Comparison of ENCODE assay signal across 10 cellular contexts in the genomic region with DNA sequence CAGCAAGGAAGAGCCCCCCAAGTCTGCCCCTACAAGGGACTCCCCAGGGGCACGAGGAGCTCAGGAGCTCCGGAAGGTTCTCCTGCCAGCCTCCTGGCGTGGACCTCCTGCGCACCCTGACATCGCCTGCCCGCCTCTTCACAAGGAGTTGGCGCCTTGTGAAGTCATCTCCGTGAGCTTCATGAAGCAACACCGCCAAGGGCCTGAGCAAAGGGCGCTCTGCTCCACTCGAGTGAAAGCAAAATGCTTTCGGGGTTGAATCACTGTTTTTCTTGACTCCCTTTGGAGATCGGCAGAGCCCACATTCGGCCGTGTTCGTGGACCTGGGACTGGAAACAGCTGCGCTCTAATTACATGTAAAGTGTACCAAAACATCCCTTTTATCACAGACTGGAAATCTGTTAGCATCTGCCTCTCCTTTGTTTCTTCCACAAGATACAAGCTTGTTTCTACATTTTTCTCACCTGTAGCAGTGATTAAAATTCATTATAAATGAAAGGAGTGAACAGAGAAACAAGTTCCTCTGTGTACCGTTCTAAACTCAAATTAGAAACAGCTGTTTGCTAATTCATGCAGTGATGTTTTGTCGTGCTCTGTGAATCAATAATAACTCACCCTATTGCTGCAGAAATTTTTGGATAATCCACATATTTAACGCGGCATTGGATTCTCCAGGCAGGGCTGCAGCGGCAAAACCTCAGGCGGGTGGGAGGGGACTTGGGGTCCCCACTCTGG.
DNase-seq lines count a peak whose midpoint lies in the region; ATAC-seq and TF ChIP-seq lines count a peak whose summit lies in the region.
"Had no signal": no experiment of that assay in that cellular context is flagged by ENCODE, and none has a peak within 500 bp of the region (broad histone marks: within the 10 kb centered on the region; RNA-seq: fewer than 3 reads in every experiment).

No MANE protein-coding gene starts in this region.

- H4K20me1 ChIP-seq in BLaER1, result no peaks in the 10 kb centered on the region

- POLR2A ChIA-PET in CD8-positive, alpha-beta T cell (lab: Charles Lee), result no interaction called here

- peak; percentile 87 for ATAC-seq in left ventricle myocardium superior
- ATAC-seq in CD8-positive, alpha-beta T cell, result no peak

- peaks cover 9% of the 10 kb centered on the region for H3K9me3 Mint-ChIP-seq in activated T-helper 2 cell treated with anti-CD3 and anti-CD28 coated beads, Interferon-gamma antibody, Interleukin-2, Interleukin-4, amounts not matched to agents 10 μg/mL and 5 μg/mL and 100 μg/mL, durations not matched to agents 14 hours and 24 hours and 36 hours
- peaks cover 6% of the 10 kb centered on the region for H3K9me3 Mint-ChIP-seq in CD8-positive, alpha-beta T cell

- H3K36me3 ChIP-seq in BLaER1, result peaks cover 2% of the 10 kb centered on the region
- no peaks in the 10 kb centered on the region for H3K36me3 ChIP-seq in ascending aorta
- no peaks in the 10 kb centered on the region for H3K36me3 ChIP-seq in WERI-Rb-1
- no peaks in the 10 kb centered on the region for H3K36me3 ChIP-seq in CD8-positive, alpha-beta T cell (ENCODE audit: insufficient read depth, low read length)

- H3K36me3 Mint-ChIP-seq in activated T-helper 2 cell treated with anti-CD3 and anti-CD28 coated beads, Interferon-gamma antibody, Interleukin-2, Interleukin-4, amounts not matched to agents 10 μg/mL and 5 μg/mL and 100 μg/mL, durations not matched to agents 14 hours and 24 hours and 36 hours (ENCODE audit: low read depth), result no peaks in the 10 kb centered on the region
- no peaks in the 10 kb centered on the region for H3K36me3 Mint-ChIP-seq in CD8-positive, alpha-beta T cell

- H3K4me2 ChIP-seq in BLaER1, result peak overlapping the region; percentile 34

- H3K9me3 ChIP-seq in BLaER1 (peaks cover 17% of the 10 kb centered on the region), ascending aorta (peaks cover 0 to 14% of the 10 kb centered on the region in 2 donors), WERI-Rb-1 (ENCODE audit: severe bottlenecking) (peaks cover 4% of the 10 kb centered on the region)
- H3K9me3 ChIP-seq in CD8-positive, alpha-beta T cell (ENCODE audit: low read length), result no peaks in the 10 kb centered on the region

- TF ChIP-seq CTCF in ascending aorta (IDR thresholded peaks at IDR 0.05), result no peak
- no peak for TF ChIP-seq CTCF in WERI-Rb-1 (IDR thresholded peaks at IDR 0.05; ENCODE audit: low read depth, low read length)
- no peak for TF ChIP-seq CTCF in CD8-positive, alpha-beta T cell (IDR thresholded peaks at IDR 0.05)

- no peaks in the 10 kb centered on the region for H3K27me3 Mint-ChIP-seq in activated T-helper 2 cell treated with anti-CD3 and anti-CD28 coated beads, Interferon-gamma antibody, Interleukin-2, Interleukin-4, amounts not matched to agents 10 μg/mL and 5 μg/mL and 100 μg/mL, durations not matched to agents 14 hours and 24 hours and 36 hours (ENCODE audit: low read depth)
- H3K27me3 Mint-ChIP-seq in CD8-positive, alpha-beta T cell (ENCODE audit: low read depth), result peaks cover 5% of the 10 kb centered on the region

- no peak overlapping the region for H3K4me3 Mint-ChIP-seq in activated T-helper 2 cell treated with anti-CD3 and anti-CD28 coated beads, Interferon-gamma antibody, Interleukin-2, Interleukin-4, amounts not matched to agents 10 μg/mL and 5 μg/mL and 100 μg/mL, durations not matched to agents 14 hours and 24 hours and 36 hours (ENCODE audit: low read depth)
- H3K4me3 Mint-ChIP-seq in CD8-positive, alpha-beta T cell, result no peak overlapping the region

- CTCF ChIA-PET in CD8-positive, alpha-beta T cell (lab: Charles Lee), result no interaction called here

- H3K27me3 ChIP-seq in BLaER1, result no peaks in the 10 kb centered on the region
- H3K27me3 ChIP-seq in ascending aorta, result no peaks in the 10 kb centered on the region
- H3K27me3 ChIP-seq in WERI-Rb-1 (ENCODE audit: insufficient read depth, low read depth, severe bottlenecking), result no peaks in the 10 kb centered on the region
- H3K27me3 ChIP-seq in CD8-positive, alpha-beta T cell (ENCODE audit: insufficient read depth, low read length), result no peaks in the 10 kb centered on the region

- H3K4me3 ChIP-seq in BLaER1 (no peak overlapping the region), ascending aorta (peak overlapping the region in 1 of 2 donors; percentile 47), WERI-Rb-1 (ENCODE audit: low read depth, low read length) (no peak overlapping the region)
- H3K4me3 ChIP-seq in CD8-positive, alpha-beta T cell (ENCODE audit: low read depth, low read length), result no peak overlapping the region

- H3K4me1 ChIP-seq in BLaER1 (peaks cover 26% of the 10 kb centered on the region), ascending aorta (peaks cover 2 to 8% of the 10 kb centered on the region in 2 donors)
- no peaks in the 10 kb centered on the region for H3K4me1 ChIP-seq in CD8-positive, alpha-beta T cell (ENCODE audit: insufficient read depth, low read length)
- H3K4me1 ChIP-seq: parathyroid adenoma had no signal

- H3K27ac ChIP-seq in BLaER1 (no peak overlapping the region), ascending aorta (peak overlapping the region; percentile 66 to 70), WERI-Rb-1 (no peak overlapping the region), substantia nigra (ENCODE audit: low read depth, low read length, poor library complexity, severe bottlenecking) (no peak overlapping the region)
- H3K27ac ChIP-seq in CD8-positive, alpha-beta T cell (ENCODE audit: low read depth, low read length), result no peak overlapping the region
- H3K27ac ChIP-seq: parathyroid adenoma had no signal

- no peak overlapping the region for H3K27ac Mint-ChIP-seq in activated T-helper 2 cell treated with anti-CD3 and anti-CD28 coated beads, Interferon-gamma antibody, Interleukin-2, Interleukin-4, amounts not matched to agents 10 μg/mL and 5 μg/mL and 100 μg/mL, durations not matched to agents 14 hours and 24 hours and 36 hours
- H3K27ac Mint-ChIP-seq in CD8-positive, alpha-beta T cell, result no peak overlapping the region

- H3K4me1 Mint-ChIP-seq in activated T-helper 2 cell treated with anti-CD3 and anti-CD28 coated beads, Interferon-gamma antibody, Interleukin-2, Interleukin-4, amounts not matched to agents 10 μg/mL and 5 μg/mL and 100 μg/mL, durations not matched to agents 14 hours and 24 hours and 36 hours (ENCODE audit: low read depth), result no peaks in the 10 kb centered on the region
- no peaks in the 10 kb centered on the region for H3K4me1 Mint-ChIP-seq in CD8-positive, alpha-beta T cell (ENCODE audit: low read depth)

- peak in 1 of 2 donors; percentile 82 for DNase-seq in ascending aorta (ENCODE audit: low spot score in 2 of 2)
- peak; percentile 76 for DNase-seq in left ventricle myocardium superior
- DNase-seq in retina, result peak; percentile 57
- DNase-seq in WERI-Rb-1, result no peak
- DNase-seq in substantia nigra (lab: John Stamatoyannopoulos, UW), result no peak
- DNase-seq in activated T-helper 2 cell treated with anti-CD3 and anti-CD28 coated beads, Interferon-gamma antibody, Interleukin-2, Interleukin-4, amounts not matched to agents 10 μg/mL and 5 μg/mL and 100 μg/mL, durations not matched to agents 14 hours and 24 hours and 36 hours (ENCODE audit: low spot score), result no peak
- no peak for DNase-seq in CD8-positive, alpha-beta T cell
- DNase-seq: DMS53 had no signal

- 0 out of 2 replicates have a peak overlapping the region, but pooled peaks have one; percentile 24 for H3K9ac ChIP-seq in BLaER1
- H3K9ac ChIP-seq: parathyroid adenoma had no signal

- intact Hi-C loops in ascending aorta (cut with DNase I) (loop anchor here (5.0 kb wide), 1 partner anchor 45 kb away; no protein-coding TSS in a partner anchor), left ventricle myocardium superior (cut with micrococcal nuclease) (no loop called here)
- intact Hi-C loops in activated T-helper 2 cell treated with anti-CD3 and anti-CD28 coated beads, Interferon-gamma antibody, Interleukin-2, Interleukin-4, amounts not matched to agents 10 μg/mL and 5 μg/mL and 100 μg/mL, durations not matched to agents 14 hours and 24 hours and 36 hours (cut with micrococcal nuclease), result no loop called here
- intact Hi-C loops in CD8-positive, alpha-beta T cell (cut with DNase I, micrococcal nuclease), result no loop called here

Comparison
In these comparisons a context has a peak if more than half of its experiments do, and no peak if none do; other contexts are left out.
1. H3K27ac ChIP-seq: peak in ascending aorta (2 of 2); none in BLaER1 (single experiment), WERI-Rb-1 (single experiment), substantia nigra (single experiment) and CD8-positive, alpha-beta T cell (single experiment).
2. DNase-seq: peak in left ventricle myocardium superior (single experiment) and retina (single experiment); none in WERI-Rb-1 (single experiment), substantia nigra (0 of 49), activated T-helper 2 cell treated with anti-CD3 and anti-CD28 coated beads, Interferon-gamma antibody, Interleukin-2, Interleukin-4, amounts not matched to agents 10 μg/mL and 5 μg/mL and 100 μg/mL, durations not matched to agents 14 hours and 24 hours and 36 hours (single experiment) and CD8-positive, alpha-beta T cell (0 of 7).